28 cellular contexts compared by ENCODE assay signal in the genomic region with DNA sequence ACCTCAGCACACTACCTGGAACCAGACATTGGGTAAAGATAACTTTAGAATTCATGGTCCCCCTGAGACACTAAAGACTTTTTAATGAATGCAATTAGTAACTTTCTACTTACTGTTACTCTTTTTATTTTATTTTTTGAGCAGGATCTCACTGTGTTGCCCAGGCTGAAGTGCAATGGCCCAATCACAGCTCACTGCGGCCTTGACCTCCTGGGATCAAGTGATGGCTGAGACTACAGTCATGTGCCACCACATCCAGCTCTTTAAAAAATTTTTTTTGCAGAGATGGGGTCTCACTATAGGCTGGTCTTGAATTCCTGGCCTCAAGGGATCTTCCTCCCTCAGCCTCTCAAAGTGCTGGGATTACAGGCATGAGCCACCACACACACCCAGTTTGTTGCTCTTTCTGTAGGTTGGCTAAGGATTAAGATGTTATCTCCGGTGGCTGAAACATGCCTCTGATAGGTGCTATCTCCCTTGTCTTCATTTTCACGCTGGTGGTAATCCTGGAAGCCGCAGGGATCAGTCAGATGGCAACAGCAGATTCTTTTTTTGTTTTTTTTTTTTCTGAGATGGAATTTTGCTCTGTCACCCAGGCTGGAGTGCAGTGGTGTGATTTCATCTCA.
"Had no signal": no experiment of that assay in that cellular context is flagged by ENCODE, and none has a peak within 500 bp of the region (broad histone marks: within the 10 kb centered on the region; RNA-seq: fewer than 3 reads in every experiment).

No MANE protein-coding gene starts in this region.

- FAIRE-seq: islet of Langerhans, pancreas had no signal

- H3K4me1 Mint-ChIP-seq: activated CD4-positive, alpha-beta memory T cell treated with anti-CD3 and anti-CD28 coated beads, Interleukin-2, amount 10 ng/mL, durations not matched to agents 7 days and 5 days; activated CD4-positive, alpha-beta T cell treated with anti-CD3 and anti-CD28 coated beads, Interleukin-2, amount 10 ng/mL, durations not matched to agents 7 days and 5 days; activated naive CD4-positive, alpha-beta T cell treated with anti-CD3 and anti-CD28 coated beads, Interleukin-2, amount 50 U/mL, for 24 hours; activated naive CD8-positive, alpha-beta T cell treated with anti-CD3 and anti-CD28 coated beads, Interleukin-2, amount 50 U/mL, for 24 hours; naive thymus-derived CD4-positive, alpha-beta T cell had no signal

- H3K9me3 ChIP-seq: body of pancreas, esophagus squamous epithelium, gastrocnemius medialis, left ventricle myocardium inferior, pancreas, right atrium auricular region, spleen, tibial nerve had no signal

- ATAC-seq: activated naive CD8-positive, alpha-beta T cell treated with anti-CD3 and anti-CD28 coated beads, Interleukin-2, amount 50 U/mL, for 24 hours; activated T-cell treated with anti-CD3 and anti-CD28 coated beads, Interleukin-2, amount 50 U/mL, for 4 hours; body of pancreas; gastrocnemius medialis; naive thymus-derived CD4-positive, alpha-beta T cell; pancreas; T-helper 17 cell had no signal

- H3K9me3 Mint-ChIP-seq: activated CD4-positive, alpha-beta memory T cell treated with anti-CD3 and anti-CD28 coated beads, Interleukin-2, amount 10 ng/mL, durations not matched to agents 7 days and 5 days; activated CD4-positive, alpha-beta T cell treated with anti-CD3 and anti-CD28 coated beads, Interleukin-2, amount 10 ng/mL, durations not matched to agents 7 days and 5 days; activated naive CD4-positive, alpha-beta T cell treated with anti-CD3 and anti-CD28 coated beads, Interleukin-2, amount 50 U/mL, for 24 hours; activated naive CD8-positive, alpha-beta T cell treated with anti-CD3 and anti-CD28 coated beads, Interleukin-2, amount 50 U/mL, for 24 hours; activated T-cell treated with anti-CD3 and anti-CD28 coated beads, Interleukin-2, amount 50 U/mL, for 4 hours; activated T-helper 2 cell treated with anti-CD3 and anti-CD28 coated beads, Interferon-gamma antibody, Interleukin-2, Interleukin-4, amounts not matched to agents 10 μg/mL and 5 μg/mL and 100 μg/mL, durations not matched to agents 14 hours and 24 hours and 36 hours; naive thymus-derived CD4-positive, alpha-beta T cell; neural crest cell had no signal

- H3K36me3 ChIP-seq: gastrocnemius medialis, pancreas, right atrium auricular region, tibial nerve, WERI-Rb-1 had no signal

- H3K27ac Mint-ChIP-seq: activated CD4-positive, alpha-beta memory T cell treated with anti-CD3 and anti-CD28 coated beads, Interleukin-2, amount 10 ng/mL, durations not matched to agents 7 days and 5 days; activated CD4-positive, alpha-beta T cell treated with anti-CD3 and anti-CD28 coated beads, Interleukin-2, amount 10 ng/mL, durations not matched to agents 7 days and 5 days; activated naive CD4-positive, alpha-beta T cell treated with anti-CD3 and anti-CD28 coated beads, Interleukin-2, amount 50 U/mL, for 24 hours; activated naive CD8-positive, alpha-beta T cell treated with anti-CD3 and anti-CD28 coated beads, Interleukin-2, amount 50 U/mL, for 24 hours; activated T-helper 2 cell treated with anti-CD3 and anti-CD28 coated beads, Interferon-gamma antibody, Interleukin-2, Interleukin-4, amounts not matched to agents 10 μg/mL and 5 μg/mL and 100 μg/mL, durations not matched to agents 14 hours and 24 hours and 36 hours; naive thymus-derived CD4-positive, alpha-beta T cell; T-helper 17 cell had no signal

- H3K4me1 ChIP-seq: body of pancreas, pancreas, spleen had no signal

- H3K27me3 ChIP-seq: body of pancreas, esophagus squamous epithelium, gastrocnemius medialis, pancreas, right atrium auricular region, spleen, tibial nerve had no signal

- DNase-seq: activated CD4-positive, alpha-beta memory T cell treated with anti-CD3 and anti-CD28 coated beads, Interleukin-2, amount 10 ng/mL, durations not matched to agents 7 days and 5 days; activated CD4-positive, alpha-beta T cell treated with anti-CD3 and anti-CD28 coated beads for 1 hour; activated CD4-positive, alpha-beta T cell treated with anti-CD3 and anti-CD28 coated beads, Interleukin-2, amount 10 ng/mL, durations not matched to agents 7 days and 5 days; activated naive CD8-positive, alpha-beta T cell treated with anti-CD3 and anti-CD28 coated beads, Interleukin-2, amount 50 U/mL, for 24 hours; activated T-cell treated with anti-CD3 and anti-CD28 coated beads, Interleukin-2, amount 50 U/mL, for 4 hours; anterior cingulate cortex; body of pancreas; esophagus squamous epithelium; gastrocnemius medialis; glutamatergic neuron; left ventricle myocardium inferior; midbrain; naive thymus-derived CD4-positive, alpha-beta T cell; nucleus accumbens; pancreas; stimulated activated naive CD4-positive, alpha-beta T cell; T-helper 17 cell; T1000; WERI-Rb-1 had no signal

- H3K27me3 Mint-ChIP-seq: activated naive CD4-positive, alpha-beta T cell treated with anti-CD3 and anti-CD28 coated beads, Interleukin-2, amount 50 U/mL, for 24 hours; activated naive CD8-positive, alpha-beta T cell treated with anti-CD3 and anti-CD28 coated beads, Interleukin-2, amount 50 U/mL, for 24 hours; T-helper 17 cell had no signal

- H3K27ac ChIP-seq: body of pancreas, coronary artery, esophagus squamous epithelium, gastrocnemius medialis, left ventricle myocardium inferior, pancreas, right atrium auricular region, spleen, WERI-Rb-1 had no signal

- H3K36me3 Mint-ChIP-seq: activated naive CD4-positive, alpha-beta T cell treated with anti-CD3 and anti-CD28 coated beads, Interleukin-2, amount 50 U/mL, for 24 hours; naive thymus-derived CD4-positive, alpha-beta T cell had no signal

- H3K4me3 ChIP-seq: body of pancreas, coronary artery, esophagus squamous epithelium, gastrocnemius medialis, left ventricle myocardium inferior, lung, pancreas, right atrium auricular region, spleen, tibial nerve had no signal

- H3K4me3 Mint-ChIP-seq: activated CD4-positive, alpha-beta memory T cell treated with anti-CD3 and anti-CD28 coated beads, Interleukin-2, amount 10 ng/mL, durations not matched to agents 7 days and 5 days; activated CD4-positive, alpha-beta T cell treated with anti-CD3 and anti-CD28 coated beads, Interleukin-2, amount 10 ng/mL, durations not matched to agents 7 days and 5 days; activated naive CD4-positive, alpha-beta T cell treated with anti-CD3 and anti-CD28 coated beads, Interleukin-2, amount 50 U/mL, for 24 hours; activated naive CD8-positive, alpha-beta T cell treated with anti-CD3 and anti-CD28 coated beads, Interleukin-2, amount 50 U/mL, for 24 hours; activated T-cell treated with anti-CD3 and anti-CD28 coated beads, Interleukin-2, amount 50 U/mL, for 4 hours; naive thymus-derived CD4-positive, alpha-beta T cell; neural crest cell; T-helper 17 cell had no signal
